In the genomic region with DNA sequence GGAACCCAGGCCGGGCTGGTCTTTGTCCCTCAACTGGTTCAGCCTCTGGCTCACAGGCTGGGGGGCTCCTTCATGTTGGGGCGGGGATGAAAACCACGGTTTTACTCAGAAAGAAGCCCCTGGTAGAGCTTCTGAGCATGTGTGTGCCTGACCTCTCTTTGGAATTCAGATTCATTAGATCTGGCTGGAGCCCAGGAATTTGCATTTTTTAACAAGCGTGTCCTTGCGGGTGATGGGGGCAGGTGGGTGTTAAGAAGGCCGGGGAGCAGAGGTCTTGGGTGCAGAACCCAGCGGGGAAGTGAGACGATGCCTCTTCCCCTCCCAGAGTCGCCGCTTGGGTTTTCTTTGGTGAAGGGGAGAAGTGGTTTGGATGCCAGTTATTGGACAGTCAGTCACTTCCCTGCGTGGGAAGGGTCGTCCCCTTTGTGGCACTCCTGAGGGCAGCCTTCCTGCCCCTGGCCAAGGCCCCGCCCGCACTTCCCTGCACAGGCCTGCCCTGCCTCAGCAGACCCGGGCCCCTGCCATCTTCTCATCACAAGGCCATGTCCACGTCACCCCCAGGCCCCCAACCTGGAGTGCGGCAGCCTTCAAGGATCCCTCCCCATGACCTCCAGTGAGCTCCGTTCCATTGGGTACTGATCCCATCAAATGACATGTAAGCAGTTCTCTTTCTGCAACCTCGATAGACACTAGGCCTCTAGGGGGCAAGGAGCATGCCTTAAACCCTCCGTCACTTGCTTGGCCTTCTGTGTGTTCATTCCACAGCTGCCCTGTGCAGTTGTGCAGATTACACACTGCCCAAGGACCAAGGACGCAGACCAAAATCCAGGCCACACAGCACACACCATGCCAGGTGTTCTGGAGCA, we compare ENCODE assay signal across 1 cellular context.
TF ChIP-seq lines count a peak whose summit lies in the region.

No MANE protein-coding gene starts in this region.

TF ChIP-seq in H1, 55 proteins besides CTCF, POLR2A, EP300 and RAD21:
- TF ChIP-seq SP1 (IDR thresholded peaks at IDR 0.05; ENCODE audit: low read depth, low read length) (no peak), JUND (IDR thresholded peaks at IDR 0.05; ENCODE audit: low read length) (no peak), BRCA1 (IDR thresholded peaks at IDR 0.05; ENCODE audit: low read depth, low read length) (no peak), RNF2 (IDR thresholded peaks at IDR 0.05; ENCODE audit: borderline replicate concordance, low read depth, low read length, missing control alignments, poor library complexity, severe bottlenecking) (no peak), SIN3A (conservative IDR thresholded peaks at IDR 0.05 in 1 of 2, IDR thresholded peaks at IDR 0.05 in 1 of 2; ENCODE audit: low read depth in 1 of 2, low read length in 2 of 2) (no peak), USF2 (IDR thresholded peaks at IDR 0.05; ENCODE audit: low read length) (no peak), KDM1A (IDR thresholded peaks at IDR 0.05; ENCODE audit: borderline replicate concordance, low read length) (no peak), CHD2 (IDR thresholded peaks at IDR 0.05; ENCODE audit: low read length) (no peak), RBBP5 (IDR thresholded peaks at IDR 0.05; ENCODE audit: borderline replicate concordance, low read depth, low read length) (no peak), E2F6 (IDR thresholded peaks at IDR 0.05) (no peak), ZNF274 (IDR thresholded peaks at IDR 0.05; ENCODE audit: borderline replicate concordance, extremely low read depth, low read length) (no peak), POLR2AphosphoS5 (IDR thresholded peaks at IDR 0.05; ENCODE audit: low read depth, low read length) (no peak), TEAD4 (IDR thresholded peaks at IDR 0.05; ENCODE audit: low read depth, low read length) (no peak)
- TF ChIP-seq, protein P1, sequence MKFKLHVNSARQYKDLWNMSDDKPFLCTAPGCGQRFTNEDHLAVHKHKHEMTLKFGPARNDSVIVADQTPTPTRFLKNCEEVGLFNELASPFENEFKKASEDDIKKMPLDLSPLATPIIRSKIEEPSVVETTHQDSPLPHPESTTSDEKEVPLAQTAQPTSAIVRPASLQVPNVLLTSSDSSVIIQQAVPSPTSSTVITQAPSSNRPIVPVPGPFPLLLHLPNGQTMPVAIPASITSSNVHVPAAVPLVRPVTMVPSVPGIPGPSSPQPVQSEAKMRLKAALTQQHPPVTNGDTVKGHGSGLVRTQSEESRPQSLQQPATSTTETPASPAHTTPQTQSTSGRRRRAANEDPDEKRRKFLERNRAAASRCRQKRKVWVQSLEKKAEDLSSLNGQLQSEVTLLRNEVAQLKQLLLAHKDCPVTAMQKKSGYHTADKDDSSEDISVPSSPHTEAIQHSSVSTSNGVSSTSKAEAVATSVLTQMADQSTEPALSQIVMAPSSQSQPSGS (IDR thresholded peaks at IDR 0.05; ENCODE audit: low read length): no peak
